16 cellular contexts compared by ENCODE assay signal in the genomic region with DNA sequence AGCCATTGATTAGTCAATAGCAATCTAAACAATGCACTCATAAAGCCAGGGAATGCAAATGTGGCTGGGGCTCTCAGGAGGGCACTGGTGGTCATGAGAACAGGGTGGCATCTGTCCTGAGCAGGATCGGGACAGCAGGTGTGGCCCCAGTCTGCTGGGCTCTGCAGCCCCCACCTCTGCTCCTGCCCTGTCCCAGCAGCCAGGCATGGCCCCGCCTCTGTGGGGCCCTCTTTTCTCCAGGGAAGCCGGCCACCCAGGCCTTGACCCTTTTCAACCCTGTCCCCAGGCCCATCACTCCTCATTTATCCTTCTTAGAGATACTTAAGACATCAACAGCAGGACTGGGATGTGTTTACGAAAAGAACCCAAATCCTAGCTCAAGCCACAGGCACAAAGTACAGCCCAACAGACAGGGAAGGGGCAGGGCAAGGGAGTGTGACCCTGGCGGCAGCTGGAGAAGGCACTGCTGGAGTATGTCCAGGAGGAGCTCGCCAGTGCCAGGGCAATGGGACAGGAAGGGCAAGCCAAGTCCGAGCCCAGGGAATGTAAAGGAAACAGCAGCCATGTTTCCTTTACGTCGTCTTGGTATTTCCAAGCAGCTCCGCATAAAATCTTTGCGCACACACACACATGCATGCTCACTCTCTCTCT. TPM values are rescaled to one million over a fixed set of nuclear protein-coding genes. Genes with fewer than 3 reads are reported as not detected.
DNase-seq lines count a peak whose midpoint lies in the region; TF ChIP-seq lines count a peak whose summit lies in the region.
"Had no signal": no experiment of that assay in that cellular context is flagged by ENCODE, and none has a peak within 500 bp of the region (broad histone marks: within the 10 kb centered on the region; RNA-seq: fewer than 3 reads in every experiment).

No MANE protein-coding gene starts in this region.

- H3K4me3 ChIP-seq in choroid plexus epithelial cell (ENCODE audit: low read depth, low read length): no peak overlapping the region
- no peak overlapping the region for H3K4me3 ChIP-seq in osteoblast (ENCODE audit: insufficient read depth, low read length)
- H3K4me3 ChIP-seq in MM.1S (ENCODE audit: low read length): no peak overlapping the region
- H3K4me3 ChIP-seq: hepatocyte had no signal

- no peak overlapping the region for H3K9ac ChIP-seq in MM.1S (ENCODE audit: low read length)
- H3K9ac ChIP-seq: KMS-11 had no signal

- H3K79me2 ChIP-seq in osteoblast (ENCODE audit: insufficient read depth, low read length) (no peaks in the 10 kb centered on the region), MM.1S (ENCODE audit: low read length) (no peaks in the 10 kb centered on the region)
- H3K79me2 ChIP-seq: hepatocyte had no signal

- no peaks in the 10 kb centered on the region for H3K27me3 ChIP-seq in osteoblast (ENCODE audit: insufficient read depth, low read length)
- no peaks in the 10 kb centered on the region for H3K27me3 ChIP-seq in MM.1S (replicated peaks; ENCODE audit: insufficient read depth, low read length)
- H3K27me3 ChIP-seq: hepatocyte had no signal

- DNase-seq in D341Med (ENCODE audit: low spot score): peak; percentile 14
- DNase-seq in HCEC 1CT: peak; percentile 7
- DNase-seq in choroid plexus epithelial cell (ENCODE audit: low read depth): peak; percentile 9
- DNase-seq in osteoblast (ENCODE audit: insufficient read length, low spot score, missing footprints): peak; percentile 71
- DNase-seq in MM.1S: no peak
- no peak for DNase-seq in occipital lobe (lab: John Stamatoyannopoulos, UW)
- DNase-seq in NCI-H2029 treated with DMSO at 0.1 percent for 48 hours (lab: John Stamatoyannopoulos, UW): no peak
- DNase-seq: activated CD4-positive, alpha-beta T cell treated with anti-CD3 and anti-CD28 coated beads for 36 hours; activated naive CD4-positive, alpha-beta T cell treated with anti-CD3 and anti-CD28 coated beads, Interleukin-2, amount 10 ng/mL, durations not matched to agents 7 days and 5 days; foreskin fibroblast; natural killer cell; NCI-H1048; NCI-H2081 treated with DMSO at 0.1 percent for 48 hours; RPMI8226 had no signal

- H3K27ac ChIP-seq in osteoblast (ENCODE audit: low read depth, low read length) (no peak overlapping the region), MM.1S (ENCODE audit: low read length) (no peak overlapping the region)
- H3K27ac ChIP-seq: hepatocyte, KMS-11 had no signal

- TF ChIP-seq CTCF in choroid plexus epithelial cell (conservative IDR thresholded peaks at IDR 0.05; ENCODE audit: low read depth, low read length): no peak
- no peak for TF ChIP-seq CTCF in osteoblast (IDR thresholded peaks at IDR 0.05; ENCODE audit: extremely low read depth, low read depth, low read length)
- TF ChIP-seq CTCF in MM.1S (IDR thresholded peaks at IDR 0.05; ENCODE audit: low read length): no peak

- H3K9me2 ChIP-seq in MM.1S (replicated peaks; ENCODE audit: insufficient read depth, low read length): no peaks in the 10 kb centered on the region

- no peaks in the 10 kb centered on the region for H3F3A ChIP-seq in MM.1S (ENCODE audit: insufficient read depth, low read length)

- H3K4me2 ChIP-seq in osteoblast (ENCODE audit: insufficient read depth, low read length): no peak overlapping the region
- no peak overlapping the region for H3K4me2 ChIP-seq in MM.1S (ENCODE audit: low read depth, low read length)
- H3K4me2 ChIP-seq: hepatocyte, KMS-11 had no signal

- no peaks in the 10 kb centered on the region for H3K9me3 ChIP-seq in osteoblast (ENCODE audit: low read depth, low read length)
- H3K9me3 ChIP-seq in MM.1S (replicated peaks; ENCODE audit: insufficient read depth, low read length): no peaks in the 10 kb centered on the region

- H2AFZ ChIP-seq in osteoblast (ENCODE audit: low read length) (no peak overlapping the region), MM.1S (ENCODE audit: low read length) (no peak overlapping the region)
- H2AFZ ChIP-seq: hepatocyte had no signal

- H3K4me1 ChIP-seq in osteoblast (ENCODE audit: insufficient read depth, low read length) (peaks cover 13% of the 10 kb centered on the region), MM.1S (ENCODE audit: low read length) (no peaks in the 10 kb centered on the region)

- H3K36me3 ChIP-seq in osteoblast (ENCODE audit: insufficient read depth, low read length): peaks cover 39% of the 10 kb centered on the region
- H3K36me3 ChIP-seq in MM.1S (replicated peaks; ENCODE audit: insufficient read depth, low read length): no peaks in the 10 kb centered on the region

- H4K20me1 ChIP-seq in osteoblast (ENCODE audit: insufficient read depth, low read length) (peaks cover 49% of the 10 kb centered on the region), MM.1S (ENCODE audit: insufficient read depth, low read length) (no peaks in the 10 kb centered on the region)

RNA-seq across cellular contexts. Expression of a gene that starts 59.9 kb away (rescaled TPM):
- 40.7 and 43.4 TPM in 2 replicates for total RNA-seq in osteoblast
- total RNA-seq in occipital lobe: 68.0 TPM

Comparison
In these comparisons a context has a peak if more than half of its experiments do, and no peak if none do; other contexts are left out.
1. DNase-seq: peak in D341Med (single experiment), HCEC 1CT (single experiment), choroid plexus epithelial cell (single experiment) and osteoblast (single experiment); none in MM.1S (single experiment), occipital lobe (single experiment) and NCI-H2029 treated with DMSO at 0.1 percent for 48 hours (single experiment).